8 cellular contexts compared by ENCODE assay signal in the genomic region with DNA sequence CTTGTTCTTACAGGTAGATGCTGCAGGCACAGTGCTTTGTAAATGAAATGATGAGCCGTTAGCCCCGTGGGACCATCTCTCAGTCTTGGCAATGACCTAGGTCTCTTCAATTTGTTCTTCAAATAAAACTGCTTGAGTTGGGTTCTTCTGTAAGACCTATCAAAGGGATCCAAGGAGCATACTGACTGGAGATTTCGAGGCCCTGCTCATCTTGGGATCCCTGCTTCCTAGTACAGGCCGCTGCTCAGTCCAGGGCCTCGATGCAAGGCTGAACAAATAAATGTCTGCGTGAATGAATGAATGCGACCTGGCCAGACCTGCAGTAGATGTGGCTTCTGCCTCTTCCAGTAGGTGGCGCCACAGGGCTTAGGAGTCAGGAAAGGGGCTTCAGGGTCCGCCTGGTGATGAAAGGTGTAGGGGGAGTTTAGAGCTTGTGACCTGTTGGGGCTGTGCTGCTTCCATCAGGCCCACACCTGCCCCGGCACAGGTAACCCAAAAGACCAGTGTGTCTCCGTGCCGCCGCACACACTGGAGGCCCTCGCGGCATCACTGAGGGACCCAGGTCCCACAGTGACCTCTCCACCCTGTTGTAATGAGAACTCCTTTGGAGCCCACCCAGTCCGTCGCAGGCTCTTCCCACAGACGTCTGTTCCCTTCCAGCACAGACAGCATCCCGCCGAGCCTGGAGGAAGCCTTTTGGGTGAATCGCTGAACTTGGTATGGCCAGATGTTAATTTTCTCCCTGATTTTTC. TPM values are rescaled to one million over a fixed set of nuclear protein-coding genes. Genes with fewer than 3 reads are reported as not detected.
DNase-seq lines count a peak whose midpoint lies in the region; ATAC-seq and TF ChIP-seq lines count a peak whose summit lies in the region.

No MANE protein-coding gene starts in this region.

- no peak overlapping the region for H3K9ac ChIP-seq in DND-41 (ENCODE audit: low read depth, low read length)

- H3K4me3 ChIP-seq in DND-41 (ENCODE audit: low read depth in 1 of 2, low read length in 2 of 2) = no peak overlapping the region
- no peak overlapping the region for H3K4me3 ChIP-seq in SJCRH30
- H3K4me3 ChIP-seq in tibial artery = peak overlapping the region; percentile 70 to 95

- no peaks in the 10 kb centered on the region; the same call in 1 of the 2 replicates for H4K20me1 ChIP-seq in DND-41 (ENCODE audit: insufficient read depth, low read length)

- TF ChIP-seq CTCF in DND-41 (IDR thresholded peaks at IDR 0.05; ENCODE audit: borderline replicate concordance, extremely low read depth, low read length, poor library complexity, severe bottlenecking) (peak; percentile 83), tibial artery (IDR thresholded peaks at IDR 0.05) (peak; percentile 73 to 81)

- no peak overlapping the region for H2AFZ ChIP-seq in DND-41 (ENCODE audit: low read depth, low read length)

- no peaks in the 10 kb centered on the region for H3K36me3 Mint-ChIP-seq in memory B cell

- no peak overlapping the region for H3K4me3 Mint-ChIP-seq in memory B cell

- intact Hi-C loops in tibial artery (cut with DNase I; ENCODE audit: low total_unique reads) = loop anchor here (5.0 to 10.0 kb wide), 3 partner anchors 108 to 525 kb away; no protein-coding TSS in a partner anchor

- H3K79me2 ChIP-seq in DND-41 (ENCODE audit: insufficient read depth, low read length) = no peaks in the 10 kb centered on the region

- ATAC-seq in DND-41 (ENCODE audit: insufficient read depth, low read depth) = peak; percentile 55; the same call in 1 of the 3 replicates
- ATAC-seq in memory B cell (ENCODE audit: low read depth) = no peak
- ATAC-seq in HG02678 (IDR thresholded peaks at IDR 0.05; ENCODE audit: unreplicated experiment) = no peak
- no peak for ATAC-seq in GM18867 (IDR thresholded peaks at IDR 0.05; ENCODE audit: unreplicated experiment)

- H3K4me1 ChIP-seq in DND-41 (ENCODE audit: insufficient read depth, low read length) = peaks cover 8% of the 10 kb centered on the region
- H3K4me1 ChIP-seq in SJCRH30 = no peaks in the 10 kb centered on the region
- H3K4me1 ChIP-seq in tibial artery = peaks cover 0 to 72% (median 44%) of the 10 kb centered on the region in 4 donors

- no peak overlapping the region for H3K27ac Mint-ChIP-seq in memory B cell

- H3K9me3 ChIP-seq in DND-41 (ENCODE audit: insufficient read depth, low read length, severe bottlenecking) (no peaks in the 10 kb centered on the region), SJCRH30 (replicated peaks) (no peaks in the 10 kb centered on the region), tibial artery (no peaks in the 10 kb centered on the region)

- no peaks in the 10 kb centered on the region for H3K36me3 ChIP-seq in DND-41 (ENCODE audit: insufficient read depth, low read length)
- no peaks in the 10 kb centered on the region for H3K36me3 ChIP-seq in SJCRH30
- H3K36me3 ChIP-seq in tibial artery = no peaks in the 10 kb centered on the region

- H3K27ac ChIP-seq in DND-41 (ENCODE audit: low read length) (no peak overlapping the region), SJCRH30 (no peak overlapping the region), tibial artery (peak overlapping the region; percentile 91 to 96)

- peaks cover 8% of the 10 kb centered on the region for H3K4me1 Mint-ChIP-seq in memory B cell

- H3K4me2 ChIP-seq in DND-41 (ENCODE audit: insufficient read depth, low read length) = no peak overlapping the region

- no peaks in the 10 kb centered on the region for H3K9me3 Mint-ChIP-seq in memory B cell

- DNase-seq in DND-41 = peak; percentile 57
- DNase-seq in KG1 (lab: John Stamatoyannopoulos, UW) = peak; percentile 56
- DNase-seq in SJCRH30 = peak; percentile 60 to 72
- peak; percentile 95 for DNase-seq in ecto neural progenitor cell (ENCODE audit: low spot score)
- DNase-seq in memory B cell (ENCODE audit: low spot score in 2 of 2) = peak; percentile 30 to 46
- peak; percentile 66 to 81 for DNase-seq in tibial artery

- H3K27me3 ChIP-seq in DND-41 (ENCODE audit: insufficient read depth, low read length, poor library complexity) = peaks cover 54% of the 10 kb centered on the region
- peaks cover 20% of the 10 kb centered on the region; the same call in 1 of the 2 replicates for H3K27me3 ChIP-seq in SJCRH30
- H3K27me3 ChIP-seq in tibial artery = no peaks in the 10 kb centered on the region

- H3K27me3 Mint-ChIP-seq in memory B cell = peaks cover 16% of the 10 kb centered on the region

RNA-seq across cellular contexts. Expression of a gene that starts 4.4 kb away (rescaled TPM):
- total RNA-seq in SJCRH30 (2014; rRNA removed; shearing (Covaris generic)) = not detected in 2 replicates

RNA-seq across cellular contexts. Expression of a gene that starts 53.0 kb away (rescaled TPM):
- total RNA-seq in SJCRH30 (2014; rRNA removed; shearing (Covaris generic)) = 10.6 and 11.8 TPM in 2 replicates

Comparison
In these comparisons a context has a peak if more than half of its experiments do, and no peak if none do; other contexts are left out.
1. DNase-seq: peak in every context shown above with its lines; median percentile 95 in ecto neural progenitor cell; 74 in tibial artery; 66 in SJCRH30; 57 in DND-41; 56 in KG1; 38 in memory B cell.
2. H3K27ac ChIP-seq: peak in tibial artery (2 of 2); none in DND-41 (single experiment) and SJCRH30 (single experiment).
3. H3K4me3 ChIP-seq: peak in tibial artery (2 of 2); none in DND-41 (0 of 2) and SJCRH30 (single experiment).